In the genomic region with DNA sequence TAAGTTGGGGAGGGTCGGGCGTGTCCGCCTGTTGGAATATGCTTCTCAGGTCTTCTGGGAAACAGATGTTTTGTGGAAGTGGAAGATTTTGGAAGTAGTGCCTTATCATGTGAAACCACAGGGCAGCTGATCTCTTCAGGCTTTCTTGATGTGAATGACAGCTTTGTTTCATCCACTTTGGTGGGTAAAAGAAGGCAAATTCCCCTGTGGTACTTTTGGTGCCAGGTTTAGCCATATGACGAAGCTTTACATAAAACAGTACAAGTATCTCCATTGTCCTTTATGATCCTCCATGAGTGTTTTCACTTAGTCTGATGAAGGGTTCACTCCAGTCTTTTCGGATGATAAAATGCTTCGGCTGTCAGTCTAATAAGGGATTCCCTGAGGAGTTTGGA, we compare ENCODE assay signal across 25 cellular contexts. TPM values are rescaled to one million over a fixed set of nuclear protein-coding genes. Genes with fewer than 3 reads are reported as not detected.
A peak's percentile ranks its signal among the peaks of the same experiment; 100 is the strongest.
DNase-seq lines count a peak whose midpoint lies in the region; ATAC-seq and TF ChIP-seq lines count a peak whose summit lies in the region.
"Had no signal": no experiment of that assay in that cellular context is flagged by ENCODE, and none has a peak within 500 bp of the region (broad histone marks: within the 10 kb centered on the region; RNA-seq: fewer than 3 reads in every experiment).

No MANE protein-coding gene starts in this region.

- no peak for ATAC-seq in activated T-cell treated with anti-CD3 and anti-CD28 coated beads, Interleukin-2, amount 50 U/mL, for 72 hours (replicated peaks in 1 of 2)
- ATAC-seq in activated CD8-positive, alpha-beta T cell treated with anti-CD3 and anti-CD28 coated beads for 36 hours, result no peak
- no peak for ATAC-seq in GM18511 (IDR thresholded peaks at IDR 0.05; ENCODE audit: unreplicated experiment)
- no peak for ATAC-seq in GM21515 (IDR thresholded peaks at IDR 0.05; ENCODE audit: unreplicated experiment)
- ATAC-seq: gastroesophageal sphincter, right cardiac atrium had no signal

- peak overlapping the region; percentile 99 for H3K27ac Mint-ChIP-seq in activated T-cell treated with anti-CD3 and anti-CD28 coated beads, Interleukin-2, amount 50 U/mL, for 72 hours
- H3K27ac Mint-ChIP-seq in activated CD8-positive, alpha-beta T cell treated with anti-CD3 and anti-CD28 coated beads for 36 hours, result peak overlapping the region; percentile 58
- H3K27ac Mint-ChIP-seq: CD8-positive, alpha-beta memory T cell; H9 had no signal

- peak overlapping the region; percentile 70 for H4K91ac ChIP-seq in trophoblast cell (ENCODE audit: low read depth, low read length)

- H3K4me1 Mint-ChIP-seq in activated T-cell treated with anti-CD3 and anti-CD28 coated beads, Interleukin-2, amount 50 U/mL, for 72 hours (ENCODE audit: low read depth), result peaks cover 72% of the 10 kb centered on the region
- H3K4me1 Mint-ChIP-seq in activated CD8-positive, alpha-beta T cell treated with anti-CD3 and anti-CD28 coated beads for 36 hours (ENCODE audit: low read depth), result peaks cover 60% of the 10 kb centered on the region

- peak overlapping the region; percentile 39 for H2AK5ac ChIP-seq in trophoblast cell (ENCODE audit: low read length)

- POLR2A ChIA-PET in activated CD8-positive, alpha-beta T cell treated with anti-CD3 and anti-CD28 coated beads for 36 hours (lab: Charles Lee), result interaction anchor here (1.0 to 29.9 kb wide), 7 partner anchors 20 to 204 kb away, joined by 4 to 888 read pairs (median 116); no protein-coding TSS in a partner anchor

- no peak overlapping the region for H3K9ac ChIP-seq in trophoblast cell (ENCODE audit: low read length)

- WGBS in trophoblast cell (ENCODE audit: extremely low coverage, insufficient coverage, insufficient read length), result no CpG with 5 or more reads among the region's 6 CpGs

- H3K79me2 ChIP-seq in trophoblast cell (ENCODE audit: control insufficient read depth, insufficient read depth, low read length, poor library complexity), result no peaks in the 10 kb centered on the region

- H3K23ac ChIP-seq in trophoblast cell (ENCODE audit: low read length), result no peak overlapping the region

- no peak overlapping the region for H4K12ac ChIP-seq in trophoblast cell (ENCODE audit: low read depth, low read length)

- TF ChIP-seq CTCF in GM12875 (IDR thresholded peaks at IDR 0.05; ENCODE audit: borderline replicate concordance, insufficient read depth, low read depth, low read length), result no peak
- TF ChIP-seq CTCF in activated CD8-positive, alpha-beta T cell treated with anti-CD3 and anti-CD28 coated beads for 36 hours (IDR thresholded peaks at IDR 0.05), result no peak

- H3K27me3 Mint-ChIP-seq in activated T-cell treated with anti-CD3 and anti-CD28 coated beads, Interleukin-2, amount 50 U/mL, for 72 hours (ENCODE audit: low read depth), result no peaks in the 10 kb centered on the region
- peaks cover 1% of the 10 kb centered on the region for H3K27me3 Mint-ChIP-seq in activated CD8-positive, alpha-beta T cell treated with anti-CD3 and anti-CD28 coated beads for 36 hours
- H3K27me3 Mint-ChIP-seq: naive B cell had no signal

- peaks cover 29% of the 10 kb centered on the region for H3K27me3 ChIP-seq in trophoblast cell (ENCODE audit: insufficient read depth, low read length)
- H3K27me3 ChIP-seq: ovary had no signal

- H3K36me3 ChIP-seq in trophoblast cell (ENCODE audit: control insufficient read depth in 1 of 2, insufficient read depth in 2 of 2, low read length in 2 of 2), result no peaks in the 10 kb centered on the region
- H3K36me3 ChIP-seq: adrenal gland, cardiac muscle cell, gastroesophageal sphincter, ovary, thyroid gland, WERI-Rb-1 had no signal

- H3K4me1 ChIP-seq in trophoblast cell (ENCODE audit: control insufficient read depth in 1 of 2, insufficient read depth in 2 of 2, low read length in 2 of 2), result peaks cover 34 to 36% of the 10 kb centered on the region in 2 experiments

- H2AFZ ChIP-seq in trophoblast cell (ENCODE audit: insufficient read depth, low read length, poor library complexity), result no peak overlapping the region

- peak overlapping the region; percentile 93 to 97 for H3K4me3 Mint-ChIP-seq in activated T-cell treated with anti-CD3 and anti-CD28 coated beads, Interleukin-2, amount 50 U/mL, for 72 hours
- H3K4me3 Mint-ChIP-seq in activated CD8-positive, alpha-beta T cell treated with anti-CD3 and anti-CD28 coated beads for 36 hours, result peak overlapping the region; percentile 99
- H3K4me3 Mint-ChIP-seq: H9 had no signal

- peaks cover 52 to 76% of the 10 kb centered on the region in 2 donors for H3K36me3 Mint-ChIP-seq in activated T-cell treated with anti-CD3 and anti-CD28 coated beads, Interleukin-2, amount 50 U/mL, for 72 hours (ENCODE audit: insufficient read depth in 2 of 2)
- H3K36me3 Mint-ChIP-seq in activated CD8-positive, alpha-beta T cell treated with anti-CD3 and anti-CD28 coated beads for 36 hours (ENCODE audit: low read depth), result peaks cover 86% of the 10 kb centered on the region

- peaks cover 2% of the 10 kb centered on the region for H3K79me1 ChIP-seq in trophoblast cell (ENCODE audit: low read length)

- peaks cover 3% of the 10 kb centered on the region for H3K9me3 ChIP-seq in trophoblast cell (ENCODE audit: insufficient read depth, low read depth, low read length)
- H3K9me3 ChIP-seq: adrenal gland, gastroesophageal sphincter, ovary, thyroid gland had no signal

- peak overlapping the region; percentile 17 for H3K4me3 ChIP-seq in GM12875 (ENCODE audit: low read depth, low read length)
- no peak overlapping the region for H3K4me3 ChIP-seq in trophoblast cell (ENCODE audit: low read depth, low read length)
- H3K4me3 ChIP-seq: adrenal gland, cardiac muscle cell, dorsolateral prefrontal cortex, gastroesophageal sphincter, ovary, thyroid gland had no signal

- no peak overlapping the region for H3K4me2 ChIP-seq in trophoblast cell (ENCODE audit: low read length)

- H2BK5ac ChIP-seq in trophoblast cell (ENCODE audit: low read depth, low read length, poor library complexity), result no peak overlapping the region

- peak overlapping the region; percentile 80 for H2BK12ac ChIP-seq in trophoblast cell (ENCODE audit: low read length)

- CTCF ChIA-PET in activated CD8-positive, alpha-beta T cell treated with anti-CD3 and anti-CD28 coated beads for 36 hours (lab: Charles Lee), result interaction anchor here (1.0 to 2.1 kb wide), 3 partner anchors 9 to 207 kb away, joined by 3 to 7 read pairs (median 3); no protein-coding TSS in a partner anchor

- intact Hi-C loops in activated CD8-positive, alpha-beta T cell treated with anti-CD3 and anti-CD28 coated beads for 36 hours (cut with micrococcal nuclease), result loop anchor here (5.0 kb wide), 1 partner anchor 36 kb away; no protein-coding TSS in a partner anchor

- H4K8ac ChIP-seq in trophoblast cell (ENCODE audit: low read depth, low read length), result no peak overlapping the region

- no peak overlapping the region for H3K18ac ChIP-seq in trophoblast cell (ENCODE audit: low read length)

- H3K9me3 Mint-ChIP-seq in activated T-cell treated with anti-CD3 and anti-CD28 coated beads, Interleukin-2, amount 50 U/mL, for 72 hours, result no peaks in the 10 kb centered on the region
- H3K9me3 Mint-ChIP-seq in activated CD8-positive, alpha-beta T cell treated with anti-CD3 and anti-CD28 coated beads for 36 hours, result no peaks in the 10 kb centered on the region
- H3K9me3 Mint-ChIP-seq: CD8-positive, alpha-beta memory T cell had no signal

- no peak overlapping the region for H2BK120ac ChIP-seq in trophoblast cell (ENCODE audit: insufficient read depth, low read length, poor library complexity)

- DNase-seq in activated T-cell treated with anti-CD3 and anti-CD28 coated beads, Interleukin-2, amount 50 U/mL, for 72 hours, result no peak
- no peak for DNase-seq in activated T-cell treated with anti-CD3 and anti-CD28 coated beads, Interleukin-2, amount 50 U/mL, for 48 hours
- DNase-seq in activated CD8-positive, alpha-beta T cell treated with anti-CD3 and anti-CD28 coated beads for 36 hours, result no peak
- DNase-seq in trophoblast cell, result no peak
- DNase-seq in NCI-H748 (lab: John Stamatoyannopoulos, UW; ENCODE audit: unreplicated experiment), result no peak
- DNase-seq: adrenal gland; CD8-positive, alpha-beta memory T cell; DMS79 treated with DMSO at 0.1 percent for 48 hours; dorsolateral prefrontal cortex; H9; mammary epithelial cell; naive B cell; NCI-H1417 treated with DMSO at 0.1 percent for 48 hours; NCI-H524 treated with DMSO at 0.1 percent for 48 hours; ovary; right cardiac atrium; SHP77; thyroid gland; WERI-Rb-1 had no signal

- no peak overlapping the region for H3K14ac ChIP-seq in trophoblast cell (ENCODE audit: low read length)

- H3K4ac ChIP-seq in trophoblast cell (ENCODE audit: low read depth, low read length), result no peak overlapping the region

- H3K27ac ChIP-seq in trophoblast cell (ENCODE audit: low read depth, low read length), result no peak overlapping the region
- H3K27ac ChIP-seq: adrenal gland, cardiac muscle cell, dorsolateral prefrontal cortex, gastroesophageal sphincter, ovary, thyroid gland, WERI-Rb-1 had no signal

RNA-seq across cellular contexts. Expression of gene IRF4, which starts 4.6 kb away (rescaled TPM):
- total RNA-seq in activated T-cell treated with anti-CD3 and anti-CD28 coated beads, Interleukin-2, amount 50 U/mL, for 72 hours, result 100 to 1,000 TPM; 554 to 602 TPM
- 100 to 1,000 TPM; 409 to 439 TPM for total RNA-seq in activated CD8-positive, alpha-beta T cell treated with anti-CD3 and anti-CD28 coated beads for 36 hours
- polyA plus RNA-seq in trophoblast cell (2013), result 0.44 and 0.53 TPM in 2 replicates
- total RNA-seq: cardiac muscle cell, mammary epithelial cell had no signal
- polyA plus RNA-seq: AG04450, cardiac muscle cell had no signal
